Comparison of ENCODE assay signal across 7 cellular contexts in genomic region chr20:11011653-11012052, GRCh38.
"Had no signal": no experiment of that assay in that cellular context is flagged by ENCODE, and none has a peak within 500 bp of the region (broad histone marks: within the 10 kb centered on the region; RNA-seq: fewer than 3 reads in every experiment).

No MANE protein-coding gene starts in this region.

- H3K4me3 ChIP-seq: K562 had no signal

- H3K4me3 Mint-ChIP-seq: IgD-negative memory B cell had no signal

- H3K27ac ChIP-seq: HL-60 had no signal

- H3K27ac Mint-ChIP-seq: IgD-negative memory B cell had no signal

- H3K4me1 Mint-ChIP-seq: IgD-negative memory B cell had no signal

- ATAC-seq: HepG2, K562 had no signal

- H3K27me3 Mint-ChIP-seq: IgD-negative memory B cell had no signal

- FAIRE-seq: HepG2, HTR-8/SVneo, K562 had no signal

- H3K36me3 Mint-ChIP-seq: IgD-negative memory B cell had no signal

- DNase-seq: IMR-90, KBM-7 had no signal
